ENCODE assay signal across 1 cellular context in genomic region chr7:12809476-12809875, GRCh38.
TF ChIP-seq lines count a peak whose summit lies in the region.

No MANE protein-coding gene starts in this region.

TF ChIP-seq in WTC11, 78 proteins besides CTCF, POLR2A, EP300 and RAD21 (continued from another document):
- no peak for TF ChIP-seq FOXP4 (CRISPR knock-in tag; IDR thresholded peaks at IDR 0.05)
- no peak for TF ChIP-seq FOXP1 (CRISPR knock-in tag; IDR thresholded peaks at IDR 0.05; ENCODE audit: borderline replicate concordance)
- no peak for TF ChIP-seq GTF2I (CRISPR knock-in tag; conservative IDR thresholded peaks at IDR 0.05)
- no peak for TF ChIP-seq ZBTB21 (CRISPR knock-in tag; IDR thresholded peaks at IDR 0.05; ENCODE audit: borderline replicate concordance)
- TF ChIP-seq MAX (CRISPR knock-in tag; IDR thresholded peaks at IDR 0.05): no peak
